9 cellular contexts compared by ENCODE assay signal in the genomic region with DNA sequence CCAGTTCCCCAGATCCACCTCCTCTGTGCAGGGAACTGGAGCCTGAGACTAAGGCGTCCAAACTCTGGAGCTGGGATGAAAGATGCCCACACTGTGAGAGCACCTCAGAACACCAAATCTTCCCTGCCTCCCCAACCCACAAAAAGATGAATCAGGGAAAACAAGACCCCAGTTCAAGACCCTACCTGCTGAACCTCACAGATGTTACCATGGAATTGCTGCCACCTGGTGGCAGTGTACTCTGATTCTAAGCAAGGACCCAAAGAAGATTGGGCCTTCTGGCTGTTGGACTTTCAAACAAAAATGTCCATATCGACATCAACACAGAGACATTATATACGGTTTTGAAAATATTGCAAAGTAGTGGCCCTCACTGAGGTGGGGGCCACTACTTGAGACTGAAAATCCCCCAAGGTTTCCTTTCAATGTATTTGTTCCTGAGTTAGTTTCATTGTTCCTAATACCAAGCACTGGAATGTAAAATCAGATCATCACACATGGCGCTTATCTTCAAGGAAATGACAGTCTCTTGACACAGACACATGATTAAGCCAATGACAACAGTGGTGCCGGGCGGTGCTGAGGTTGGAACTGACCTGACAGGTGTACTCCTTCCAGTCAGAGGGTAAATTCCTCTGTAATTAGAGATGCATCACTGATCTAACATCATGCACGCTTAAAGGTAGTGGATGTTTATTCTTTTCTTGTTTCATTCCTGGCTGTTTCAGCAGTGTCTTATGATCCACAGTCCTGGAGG.
DNase-seq lines count a peak whose midpoint lies in the region; ATAC-seq and TF ChIP-seq lines count a peak whose summit lies in the region.
"Had no signal": no experiment of that assay in that cellular context is flagged by ENCODE, and none has a peak within 500 bp of the region (broad histone marks: within the 10 kb centered on the region; RNA-seq: fewer than 3 reads in every experiment).

No MANE protein-coding gene starts in this region.

- 57 to 70% (median 62%) methylated on average over 7 of the region's 7 CpGs for WGBS in heart left ventricle, 4 donors
- 61 to 63% methylated on average over 2 to 7 of the region's 7 CpGs for WGBS in transverse colon (ENCODE audit: low coverage in 1 of 2), 2 donors

- intact Hi-C loops in heart left ventricle (cut with DNase I), result loop anchor here in 8 of 10 donors (2.0 to 10.0 kb wide), 5 partner anchors 111 to 129 kb away; no protein-coding TSS in a partner anchor
- intact Hi-C loops in Right ventricle myocardium superior (cut with DNase I), result no loop called here
- intact Hi-C loops in transverse colon (cut with DNase I; ENCODE audit: low total_unique reads), result no loop called here

- no peaks in the 10 kb centered on the region for H3K4me1 ChIP-seq in heart left ventricle
- no peaks in the 10 kb centered on the region for H3K4me1 ChIP-seq in OCI-LY3 (ENCODE audit: low read length)
- no peaks in the 10 kb centered on the region for H3K4me1 ChIP-seq in transverse colon

- no peaks in the 10 kb centered on the region for H3K9me3 ChIP-seq in heart left ventricle
- no peaks in the 10 kb centered on the region for H3K9me3 ChIP-seq in OCI-LY3 (ENCODE audit: insufficient read depth, low read length)
- no peaks in the 10 kb centered on the region for H3K9me3 ChIP-seq in transverse colon

- TF ChIP-seq EP300 in transverse colon (IDR thresholded peaks at IDR 0.05; ENCODE audit: low read depth), result no peak

- H3K27me3 Mint-ChIP-seq in activated CD8-positive, alpha-beta memory T cell treated with anti-CD3 and anti-CD28 coated beads, Interleukin-2, amount 10 ng/mL, durations not matched to agents 7 days and 5 days, result no peaks in the 10 kb centered on the region

- ATAC-seq in heart left ventricle (no peak), Right ventricle myocardium superior (ENCODE audit: poor library complexity) (no peak), GM18858 (IDR thresholded peaks at IDR 0.05; ENCODE audit: unreplicated experiment) (no peak)
- no peak for ATAC-seq in activated CD8-positive, alpha-beta memory T cell treated with anti-CD3 and anti-CD28 coated beads, Interleukin-2, amount 10 ng/mL, durations not matched to agents 7 days and 5 days

- H3K9me3 Mint-ChIP-seq in activated CD8-positive, alpha-beta memory T cell treated with anti-CD3 and anti-CD28 coated beads, Interleukin-2, amount 10 ng/mL, durations not matched to agents 7 days and 5 days (ENCODE audit: low read depth), result no peaks in the 10 kb centered on the region

- TF ChIP-seq POLR2A in heart left ventricle (IDR thresholded peaks at IDR 0.05) (no peak), transverse colon (IDR thresholded peaks at IDR 0.05) (no peak)

- no peaks in the 10 kb centered on the region for H3K79me2 ChIP-seq in OCI-LY3 (ENCODE audit: low read length)

- no peak overlapping the region for H3K9ac ChIP-seq in OCI-LY3 (ENCODE audit: low read length)

- in situ Hi-C loops in transverse colon (cut with MboI; ENCODE audit: low pct_ligation_motif_present in 1 of 4, low pct_unique_long_range_greater_than_20kb in 1 of 4, low sequenced_read_pairs in 3 of 4), result no loop called here

- H2AFZ ChIP-seq in OCI-LY3 (ENCODE audit: low read depth, low read length), result no peak overlapping the region

- H3K27ac Mint-ChIP-seq in activated CD8-positive, alpha-beta memory T cell treated with anti-CD3 and anti-CD28 coated beads, Interleukin-2, amount 10 ng/mL, durations not matched to agents 7 days and 5 days, result no peak overlapping the region

- no peak overlapping the region for H3K4me3 Mint-ChIP-seq in activated CD8-positive, alpha-beta memory T cell treated with anti-CD3 and anti-CD28 coated beads, Interleukin-2, amount 10 ng/mL, durations not matched to agents 7 days and 5 days

- DNase-seq in heart left ventricle (no peak), Right ventricle myocardium superior (no peak), fibroblast of mammary gland (ENCODE audit: low read depth) (peak; percentile 2), transverse colon (no peak), ecto neural progenitor cell (ENCODE audit: low spot score) (no peak)
- DNase-seq in activated CD8-positive, alpha-beta memory T cell treated with anti-CD3 and anti-CD28 coated beads, Interleukin-2, amount 10 ng/mL, durations not matched to agents 7 days and 5 days, result no peak
- DNase-seq: aorta had no signal

- peak; percentile 10 to 42 (median 27) for TF ChIP-seq CTCF in heart left ventricle (IDR thresholded peaks at IDR 0.05)
- TF ChIP-seq CTCF in OCI-LY3 (IDR thresholded peaks at IDR 0.05; ENCODE audit: low read depth, low read length), result peak; percentile 71
- peak; percentile 38 for TF ChIP-seq CTCF in fibroblast of mammary gland (conservative IDR thresholded peaks at IDR 0.05; ENCODE audit: control insufficient read depth, insufficient read depth, low read depth, low read length)
- peak in 3 of 5 experiments; percentile 9 to 20 (median 12) for TF ChIP-seq CTCF in transverse colon (IDR thresholded peaks at IDR 0.05)

- no peaks in the 10 kb centered on the region for H4K20me1 ChIP-seq in OCI-LY3 (ENCODE audit: insufficient read depth, low read length)

- H3K36me3 Mint-ChIP-seq in activated CD8-positive, alpha-beta memory T cell treated with anti-CD3 and anti-CD28 coated beads, Interleukin-2, amount 10 ng/mL, durations not matched to agents 7 days and 5 days, result no peaks in the 10 kb centered on the region

- H3K4me3 ChIP-seq in heart left ventricle, result no peak overlapping the region
- H3K4me3 ChIP-seq in OCI-LY3 (ENCODE audit: low read length), result no peak overlapping the region
- no peak overlapping the region for H3K4me3 ChIP-seq in fibroblast of mammary gland (ENCODE audit: control insufficient read depth, low read depth, low read length)
- H3K4me3 ChIP-seq in transverse colon, result no peak overlapping the region

- H3K4me1 Mint-ChIP-seq in activated CD8-positive, alpha-beta memory T cell treated with anti-CD3 and anti-CD28 coated beads, Interleukin-2, amount 10 ng/mL, durations not matched to agents 7 days and 5 days, result no peaks in the 10 kb centered on the region

- H3K36me3 ChIP-seq in heart left ventricle (no peaks in the 10 kb centered on the region), OCI-LY3 (replicated peaks; ENCODE audit: low read depth, low read length) (no peaks in the 10 kb centered on the region), transverse colon (no peaks in the 10 kb centered on the region)

- CTCF ChIA-PET in activated CD8-positive, alpha-beta memory T cell treated with anti-CD3 and anti-CD28 coated beads, Interleukin-2, amount 10 ng/mL, durations not matched to agents 7 days and 5 days (lab: Charles Lee), result no interaction called here

- peaks cover 0 to 38% (median 3%) of the 10 kb centered on the region in 9 donors for H3K27me3 ChIP-seq in heart left ventricle
- peaks cover 3% of the 10 kb centered on the region; the same call in 1 of the 2 replicates for H3K27me3 ChIP-seq in OCI-LY3 (ENCODE audit: low read depth, low read length)
- H3K27me3 ChIP-seq in transverse colon, result no peaks in the 10 kb centered on the region

- H3K27ac ChIP-seq in heart left ventricle (no peak overlapping the region), OCI-LY3 (ENCODE audit: low read length) (no peak overlapping the region), transverse colon (no peak overlapping the region)

- no peak overlapping the region for H3K4me2 ChIP-seq in OCI-LY3 (ENCODE audit: low read length)

Comparison
In these comparisons a context has a peak if more than half of its experiments do, and no peak if none do; other contexts are left out.
1. intact Hi-C loops: an anchor here in heart left ventricle (2.0 to 10.0 kb wide); none called in Right ventricle myocardium superior and transverse colon.
2. CTCF ChIP-seq: peak in every context shown above with its lines; median percentile 71 in OCI-LY3; 38 in fibroblast of mammary gland; 27 in heart left ventricle; 12 in transverse colon.